Comparison of ENCODE assay signal across 15 cellular contexts in genomic region chr9:136658849-136659535, GRCh38. TPM values are rescaled to one million over a fixed set of nuclear protein-coding genes. Genes with fewer than 3 reads are reported as not detected.
DNase-seq lines count a peak whose midpoint lies in the region; ATAC-seq, FAIRE-seq and TF ChIP-seq lines count a peak whose summit lies in the region.
"Had no signal": no experiment of that assay in that cellular context is flagged by ENCODE, and none has a peak within 500 bp of the region (broad histone marks: within the 10 kb centered on the region; RNA-seq: fewer than 3 reads in every experiment).

No MANE protein-coding gene starts in this region.

- H3K27ac Mint-ChIP-seq in WTC11 = no peak overlapping the region
- H3K27ac Mint-ChIP-seq: activated CD4-positive, alpha-beta T cell treated with anti-CD3 and anti-CD28 coated beads, Interleukin-2, amount 10 ng/mL, durations not matched to agents 24 days and 14 days had no signal

- H4K20me1 ChIP-seq in GM12878 (ENCODE audit: control insufficient read depth, insufficient read depth) = no peaks in the 10 kb centered on the region

- ATAC-seq in heart right ventricle = no peak
- ATAC-seq in GM12878 = no peak; the same call in 2 of the 3 replicates
- no peak for ATAC-seq in lower lobe of right lung
- no peak for ATAC-seq in WTC11
- ATAC-seq: Panc1 had no signal

- H3K4me2 ChIP-seq in GM12878 (ENCODE audit: control insufficient read depth, insufficient read depth) = no peak overlapping the region

- POLR2A ChIA-PET in GM12878 (lab: Charles Lee) (no interaction called here), WTC11 (lab: Charles Lee) (no interaction called here)

- BruUV-seq in GM12878 (replicated peaks; lab: Mats Ljungman, UMichigan) = no TSS peak

- TF ChIP-seq EP300 in GM12878 (IDR thresholded peaks at IDR 0.05; ENCODE audit: borderline replicate concordance in 1 of 2, control insufficient read depth in 1 of 2, low read depth in 2 of 2, low read length in 2 of 2) = no peak

- intact Hi-C loops in heart right ventricle (cut with DNase I) (loop anchor here in 1 of 10 donors (5.0 kb wide), 1 partner anchor 53 kb away; the partner anchor contains the start of gene DIPK1B), cardiac septum (cut with DNase I) (no loop called here), GM12878 (cut with micrococcal nuclease; ENCODE audit: unreplicated experiment) (no loop called here), lower lobe of right lung (cut with DNase I) (no loop called here), uterus (cut with DNase I; ENCODE audit: low total_unique reads) (no loop called here)

- TF ChIP-seq CTCF in heart right ventricle (IDR thresholded peaks at IDR 0.05) (no peak), GM12878 (IDR thresholded peaks at IDR 0.05 in 2 of 3, conservative IDR thresholded peaks at IDR 0.05 in 1 of 3; ENCODE audit: control insufficient read depth in 2 of 3, extremely low read depth in 1 of 3, insufficient read depth in 1 of 3, low read depth in 3 of 3, low read length in 3 of 3) (no peak), lower lobe of right lung (IDR thresholded peaks at IDR 0.05) (no peak), uterus (IDR thresholded peaks at IDR 0.05) (no peak), WTC11 (IDR thresholded peaks at IDR 0.05) (no peak)

- H2AFZ ChIP-seq in GM12878 (ENCODE audit: control insufficient read depth, low read depth, low read length) = no peak overlapping the region

- no peaks in the 10 kb centered on the region for H3K36me3 Mint-ChIP-seq in WTC11

- H3K4me3 ChIP-seq in heart right ventricle (peak overlapping the region; percentile 22 to 83 (median 76)), GM12878 (no peak overlapping the region), lower lobe of right lung (peak overlapping the region; percentile 61), uterus (peak overlapping the region in 1 of 2 donors; percentile 6)

- H3K79me2 ChIP-seq in GM12878 (ENCODE audit: control insufficient read depth, insufficient read depth, low read length) = no peaks in the 10 kb centered on the region

- in situ Hi-C loops in GM12878 (cut with MboI) = no loop called here

- TF ChIP-seq POLR2A in GM12878 (IDR thresholded peaks at IDR 0.05; ENCODE audit: low read depth, low read length) = no peak
- TF ChIP-seq POLR2A in uterus (IDR thresholded peaks at IDR 0.05) = no peak

- RAD21 ChIA-PET in GM12878 (lab: Charles Lee; ENCODE audit: unreplicated experiment) = interaction anchor here (0.5 kb wide), 1 partner anchor 16 kb away, joined by 4 read pairs; no protein-coding TSS in a partner anchor

- H3K36me3 ChIP-seq in heart right ventricle (peaks cover 0 to 10% (median 0%) of the 10 kb centered on the region in 9 donors), GM12878 (ENCODE audit: control insufficient read depth in 2 of 2, insufficient read depth in 2 of 2, low read length in 1 of 2) (no peaks in the 10 kb centered on the region), lower lobe of right lung (no peaks in the 10 kb centered on the region), uterus (no peaks in the 10 kb centered on the region)

- no peak for TF ChIP-seq RAD21 in GM12878 (IDR thresholded peaks at IDR 0.05; ENCODE audit: insufficient read depth, low read depth, low read length)

- no peaks in the 10 kb centered on the region for H3K27me3 Mint-ChIP-seq in WTC11 (ENCODE audit: low read depth)

- no peak overlapping the region for H3K4me3 Mint-ChIP-seq in WTC11
- H3K4me3 Mint-ChIP-seq: activated CD4-positive, alpha-beta T cell treated with anti-CD3 and anti-CD28 coated beads, Interleukin-2, amount 10 ng/mL, durations not matched to agents 24 days and 14 days had no signal

- H3K27me3 ChIP-seq in heart right ventricle (peaks cover 0 to 96% (median 0%) of the 10 kb centered on the region in 7 donors), GM12878 (replicated peaks in 1 of 2; ENCODE audit: control insufficient read depth in 2 of 2, insufficient read depth in 2 of 2, low read length in 1 of 2) (peaks cover 22 to 27% of the 10 kb centered on the region in 2 experiments), lower lobe of right lung (ENCODE audit: low read depth) (peaks cover 81% of the 10 kb centered on the region), uterus (no peaks in the 10 kb centered on the region)

- no peak for FAIRE-seq in GM12878 (lab: Jason Lieb, UNC)

- DNase-seq in heart right ventricle (peak; percentile 6 to 23), cardiac septum (ENCODE audit: low spot score) (no peak), GM12878 (ENCODE audit: low read depth, low spot score) (no peak), lower lobe of right lung (peak; percentile 48), uterus (no peak), NCI-H187 (lab: John Stamatoyannopoulos, UW) (no peak), NCI-H2029 (lab: John Stamatoyannopoulos, UW) (no peak), WTC11 (ENCODE audit: low spot score) (no peak)
- DNase-seq: activated CD4-positive, alpha-beta T cell treated with anti-CD3 and anti-CD28 coated beads, Interleukin-2, amount 10 ng/mL, durations not matched to agents 24 days and 14 days; activated effector memory CD4-positive, alpha-beta T cell treated with anti-CD3 and anti-CD28 coated beads, Interleukin-2, amount 50 U/mL, for 16 hours; central memory CD4-positive, alpha-beta T cell; GOT3; NCI-H226 had no signal

- WGBS in heart right ventricle, 2 donors = 47 to 48% methylated on average over 36 to 37 of the region's 37 CpGs
- 4% methylated on average over 37 of the region's 37 CpGs for WGBS in GM12878 (ENCODE audit: insufficient coverage, insufficient replicate concordance, low lambda C conversion rate, missing lambda C conversion rate)

- H3K9me3 ChIP-seq in heart right ventricle = no peaks in the 10 kb centered on the region
- H3K9me3 ChIP-seq in GM12878 (replicated peaks; ENCODE audit: control insufficient read depth, insufficient read depth, low read length) = no peaks in the 10 kb centered on the region
- H3K9me3 ChIP-seq in lower lobe of right lung = no peaks in the 10 kb centered on the region
- H3K9me3 ChIP-seq in uterus = no peaks in the 10 kb centered on the region

- SMC1A ChIA-PET in GM12878 (lab: Charles Lee; ENCODE audit: uncharacterized antibody, unreplicated experiment) = no interaction called here

- 0 out of 2 replicates have a peak, but pooled peaks cover 3% of the 10 kb centered on the region for H3K4me1 Mint-ChIP-seq in WTC11

- H3K9me3 Mint-ChIP-seq in WTC11 = no peaks in the 10 kb centered on the region
- H3K9me3 Mint-ChIP-seq: activated CD4-positive, alpha-beta T cell treated with anti-CD3 and anti-CD28 coated beads, Interleukin-2, amount 10 ng/mL, durations not matched to agents 24 days and 14 days had no signal

- no peak overlapping the region for H3K9ac ChIP-seq in GM12878 (ENCODE audit: control insufficient read depth, insufficient read depth, low read length)

- H3K27ac ChIP-seq in heart right ventricle (peak overlapping the region; percentile 92 to 99 (median 96)), GM12878 (ENCODE audit: control insufficient read depth, insufficient read depth) (no peak overlapping the region), lower lobe of right lung (peak overlapping the region; percentile 94), uterus (peak overlapping the region; percentile 47 to 64)
- H3K27ac ChIP-seq: HL-60 had no signal

- H3K4me1 ChIP-seq in heart right ventricle (peaks cover 0 to 67% (median 24%) of the 10 kb centered on the region in 9 donors), GM12878 (ENCODE audit: control insufficient read depth, insufficient read depth, low read length) (no peaks in the 10 kb centered on the region), lower lobe of right lung (peaks cover 27% of the 10 kb centered on the region), uterus (no peaks in the 10 kb centered on the region)

- CTCF ChIA-PET in GM12878 (lab: Yijun Ruan, JAX) = no interaction called here
- CTCF ChIA-PET in WTC11 (lab: Charles Lee) = interaction anchor here (0.9 to 1.2 kb wide), 3 partner anchors 12 to 27 kb away, joined by 3 to 4 read pairs (median 4); no protein-coding TSS in a partner anchor

RNA-seq across cellular contexts. Expression of gene EGFL7, which starts 3.7 kb away (rescaled TPM):
- 100 to 1,000 TPM in 5 of 10 donors, 10 to 100 TPM in 5; 68.6 to 115 (median 99.6) TPM for total RNA-seq in heart right ventricle
- 100 to 1,000 TPM; 160 to 377 TPM for polyA plus RNA-seq in heart right ventricle
- total RNA-seq in cardiac septum = 85.3 TPM
- total RNA-seq in GM12878 (2013; cell fraction: nucleolus; rRNA removed) = not detected in 2 replicates
- total RNA-seq in GM12878 (2014; rRNA removed) = 0.06 and 0.16 TPM in 2 replicates
- not detected in 2 replicates for total RNA-seq in GM12878 (2014; rRNA removed; fragmentation: Illumina TruSeq; extraction: Trizol)
- total RNA-seq in GM12878 (2021) = 0.46 and 0.64 TPM in 2 replicates
- polyA plus RNA-seq in GM12878 (2011; ENCODE audit: low read depth) = not detected
- polyA plus RNA-seq in GM12878 (2011; rRNA removed) = 0.06 and 0.11 TPM in 2 replicates
- polyA plus RNA-seq in GM12878 (2011; cell fraction: cytosol; rRNA removed) = 0.20 and 0.30 TPM in 2 replicates
- polyA plus RNA-seq in GM12878 (2011; cell fraction: nucleus; rRNA removed) = 0.41 and 0.51 TPM in 2 replicates
- 0.16 and 0.39 TPM in 2 replicates for polyA plus RNA-seq in GM12878 (2012)
- polyA plus RNA-seq in GM12878 (2014; fragmentation: Illumina TruSeq; extraction: Trizol) = not detected in 2 replicates
- polyA plus RNA-seq in GM12878 (2014; fragmentation: Nextera tagmentation; extraction: Ambion mirVana) = not detected
- polyA plus RNA-seq in GM12878 (2014; rRNA removed) = 0.27 TPM in 1 of 2 replicates, not detected in the other
- polyA plus RNA-seq in GM12878 (2016; fragmentation: Nextera tagmentation; extraction: Ambion mirVana) = under 1 TPM in 1 of 2 experiments, not detected in 1; 0.19 TPM
- polyA minus RNA-seq in GM12878 (2011; rRNA and poly(A)+ RNA removed) = 0.36 TPM in 1 of 2 replicates, not detected in the other
- 0.94 and 1.2 TPM in 2 replicates for polyA minus RNA-seq in GM12878 (2011; cell fraction: cytosol; rRNA and poly(A)+ RNA removed)
- polyA minus RNA-seq in GM12878 (2011; cell fraction: nucleus; rRNA and poly(A)+ RNA removed) = 0.96 TPM in 1 of 2 replicates, not detected in the other
- 230 TPM for total RNA-seq in lower lobe of right lung
- total RNA-seq in uterus = 1,000 to 10,000 TPM in 1 of 4 donors, 100 to 1,000 TPM in 3; 119 to 1,791 (median 307) TPM
- 54.6 to 64.9 TPM (median 62.8 TPM) in 3 replicates for total RNA-seq in WTC11 (2021)

RNA-seq across cellular contexts. Expression of gene AGPAT2, which starts 28.3 kb away (rescaled TPM):
- total RNA-seq in heart right ventricle = 10 to 100 TPM; 48.1 to 83.3 (median 58.4) TPM
- 100 to 1,000 TPM in 1 of 2 donors, 10 to 100 TPM in 1; 97.2 to 195 TPM for polyA plus RNA-seq in heart right ventricle
- 48.4 TPM for total RNA-seq in cardiac septum
- total RNA-seq in GM12878 (2013; cell fraction: nucleolus; rRNA removed) = 16.2 and 18.7 TPM in 2 replicates
- total RNA-seq in GM12878 (2014; rRNA removed) = 16.2 and 18.9 TPM in 2 replicates
- 6.8 and 7.1 TPM in 2 replicates for total RNA-seq in GM12878 (2014; rRNA removed; fragmentation: Illumina TruSeq; extraction: Trizol)
- total RNA-seq in GM12878 (2021) = 22.5 TPM in 2 replicates
- polyA plus RNA-seq in GM12878 (2011; ENCODE audit: low read depth) = 3.2 TPM
- 6.5 and 17.5 TPM in 2 replicates for polyA plus RNA-seq in GM12878 (2011; rRNA removed)
- 26.4 and 33.7 TPM in 2 replicates for polyA plus RNA-seq in GM12878 (2011; cell fraction: cytosol; rRNA removed)
- polyA plus RNA-seq in GM12878 (2011; cell fraction: nucleus; rRNA removed) = 27.6 and 27.8 TPM in 2 replicates
- polyA plus RNA-seq in GM12878 (2012) = 13.6 and 14.9 TPM in 2 replicates
- polyA plus RNA-seq in GM12878 (2014; fragmentation: Illumina TruSeq; extraction: Trizol) = 0.92 and 6.0 TPM in 2 replicates
- polyA plus RNA-seq in GM12878 (2014; fragmentation: Nextera tagmentation; extraction: Ambion mirVana) = under 1 TPM; 0.10 to 0.47 TPM
- 25.4 and 28.5 TPM in 2 replicates for polyA plus RNA-seq in GM12878 (2014; rRNA removed)
- 10 to 100 TPM; 19.5 to 23.7 TPM for polyA plus RNA-seq in GM12878 (2016; fragmentation: Nextera tagmentation; extraction: Ambion mirVana)
- 11.4 and 17.3 TPM in 2 replicates for polyA minus RNA-seq in GM12878 (2011; rRNA and poly(A)+ RNA removed)
- polyA minus RNA-seq in GM12878 (2011; cell fraction: cytosol; rRNA and poly(A)+ RNA removed) = 7.8 and 9.6 TPM in 2 replicates
- 7.3 and 8.8 TPM in 2 replicates for polyA minus RNA-seq in GM12878 (2011; cell fraction: nucleus; rRNA and poly(A)+ RNA removed)
- 106 TPM for total RNA-seq in lower lobe of right lung
- 10 to 100 TPM; 22.7 to 45.1 (median 38.6) TPM for total RNA-seq in uterus
- total RNA-seq in WTC11 (2021) = 40.2 to 42.2 TPM (median 41.2 TPM) in 3 replicates

RNA-seq across cellular contexts. Expression of gene DIPK1B, which starts 53.4 kb away (rescaled TPM):
- total RNA-seq in heart right ventricle (10 to 100 TPM; 15.7 to 26.1 (median 17.9) TPM), cardiac septum (28.3 TPM), GM12878 (2014; rRNA removed) (0.11 and 0.28 TPM in 2 replicates), GM12878 (2014; rRNA removed; fragmentation: Illumina TruSeq; extraction: Trizol) (0.09 TPM in 2 replicates), GM12878 (2021) (0.21 and 0.32 TPM in 2 replicates), lower lobe of right lung (15.1 TPM), uterus (10 to 100 TPM in 3 of 4 donors, 1 to 10 TPM in 1; 3.2 to 26.3 (median 21.0) TPM), WTC11 (2021) (45.4 to 49.8 TPM (median 48.9 TPM) in 3 replicates)
- polyA plus RNA-seq in heart right ventricle (10 to 100 TPM; 24.8 to 37.9 TPM), GM12878 (2011; rRNA removed) (0.06 and 0.12 TPM in 2 replicates), GM12878 (2014; fragmentation: Illumina TruSeq; extraction: Trizol) (not detected in 2 replicates), GM12878 (2014; fragmentation: Nextera tagmentation; extraction: Ambion mirVana) (not detected), GM12878 (2014; rRNA removed) (0.16 and 0.20 TPM in 2 replicates), GM12878 (2016; fragmentation: Nextera tagmentation; extraction: Ambion mirVana) (under 1 TPM; 0.08 to 0.13 TPM)
- total RNA-seq in GM12878 (2013; cell fraction: nucleolus; rRNA removed) = 0.32 and 0.58 TPM in 2 replicates
- polyA plus RNA-seq in GM12878 (2011; ENCODE audit: low read depth) = 0.37 TPM
- polyA plus RNA-seq in GM12878 (2011; cell fraction: cytosol; rRNA removed) = 0.15 and 0.30 TPM in 2 replicates
- 1.1 and 1.4 TPM in 2 replicates for polyA plus RNA-seq in GM12878 (2011; cell fraction: nucleus; rRNA removed)
- polyA plus RNA-seq in GM12878 (2012) = 0.85 and 1.1 TPM in 2 replicates
- 0.15 and 0.22 TPM in 2 replicates for polyA minus RNA-seq in GM12878 (2011; rRNA and poly(A)+ RNA removed)
- not detected in 2 replicates for polyA minus RNA-seq in GM12878 (2011; cell fraction: cytosol; rRNA and poly(A)+ RNA removed)
- polyA minus RNA-seq in GM12878 (2011; cell fraction: nucleus; rRNA and poly(A)+ RNA removed) = 0.12 and 0.19 TPM in 2 replicates

Comparison
In these comparisons a context has a peak if more than half of its experiments do, and no peak if none do; other contexts are left out.
1. DNase-seq: peak in heart right ventricle (2 of 2) and lower lobe of right lung (single experiment); none in cardiac septum (single experiment), GM12878 (single experiment), uterus (0 of 2), NCI-H187 (0 of 2), NCI-H2029 (single experiment) and WTC11 (single experiment).
2. RNA of gene EGFL7, which starts 3.7 kb away (total RNA-seq): 119 to 1,791 TPM in uterus, 230 TPM in lower lobe of right lung (single experiment), 68.6 to 115 TPM in heart right ventricle, 85.3 TPM in cardiac septum (single experiment) and 54.6 to 64.9 TPM in WTC11; 0.06 to 0.64 TPM in GM12878; every median in the first group is over 10 times any median in the second.